13 cellular contexts compared by ENCODE assay signal in the genomic region with DNA sequence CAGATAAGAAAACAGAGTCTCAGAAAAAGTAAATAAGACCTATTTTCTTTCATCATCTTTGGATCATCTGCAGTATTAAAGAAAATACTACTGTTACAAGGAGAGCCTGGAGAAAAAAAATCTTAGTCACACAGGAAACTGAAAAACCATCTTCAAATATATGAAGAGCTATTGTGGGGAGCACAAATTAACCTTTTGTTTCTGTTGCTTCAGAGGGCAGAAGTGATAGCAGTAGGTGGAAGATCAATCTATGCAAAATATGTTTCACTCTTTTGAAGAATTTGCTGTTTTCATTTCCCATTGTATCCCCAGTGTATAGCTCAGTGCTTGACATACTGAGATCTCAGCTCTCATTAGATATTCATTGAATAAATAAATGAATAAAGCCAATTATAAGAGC. TPM values are rescaled to one million over a fixed set of nuclear protein-coding genes. Genes with fewer than 3 reads are reported as not detected.
A peak's percentile ranks its signal among the peaks of the same experiment; 100 is the strongest.
DNase-seq lines count a peak whose midpoint lies in the region; ATAC-seq and TF ChIP-seq lines count a peak whose summit lies in the region.
"Had no signal": no experiment of that assay in that cellular context is flagged by ENCODE, and none has a peak within 500 bp of the region (broad histone marks: within the 10 kb centered on the region; RNA-seq: fewer than 3 reads in every experiment).

No MANE protein-coding gene starts in this region.

- CTCF ChIA-PET in activated CD8-positive, alpha-beta T cell treated with anti-CD3 and anti-CD28 coated beads for 36 hours (lab: Charles Lee): interaction anchor here (0.9 to 5.7 kb wide), 6 partner anchors 13 to 244 kb away, joined by 3 to 50 read pairs (median 14); partner anchors contain the start of gene CEMIP2

- TF ChIP-seq POLR2A in testis (IDR thresholded peaks at IDR 0.05): no peak

- POLR2A ChIA-PET in activated CD8-positive, alpha-beta T cell treated with anti-CD3 and anti-CD28 coated beads for 36 hours (lab: Charles Lee): interaction anchor here (0.8 to 4.2 kb wide), 2 partner anchors 14 to 130 kb away, joined by 4 to 69 read pairs; partner anchors contain the start of genes ABHD17B, C9orf85 and CEMIP2

- DNase-seq in GM13976 (ENCODE audit: low spot score): peak; percentile 19
- no peak for DNase-seq in activated CD8-positive, alpha-beta T cell treated with anti-CD3 and anti-CD28 coated beads for 36 hours
- no peak for DNase-seq in iPS-NIHi7 (ENCODE audit: extremely low spot score)
- DNase-seq in superior temporal gyrus (ENCODE audit: extremely low spot score): no peak
- DNase-seq in NCI-H1417 (lab: John Stamatoyannopoulos, UW): no peak
- DNase-seq in testis: no peak
- DNase-seq: Karpas-422; mucosa of descending colon; stimulated activated CD4-positive, alpha-beta T cell treated with anti-CD3 and anti-CD28 coated beads, Interleukin-15, amount 100 ng/mL, for 24 hours had no signal

- H3K4me3 Mint-ChIP-seq in activated CD8-positive, alpha-beta T cell treated with anti-CD3 and anti-CD28 coated beads for 36 hours: peak overlapping the region; percentile 17

- in situ Hi-C loops in GM13976 (cut with MboI; ENCODE audit: low sequenced_read_pairs, unreplicated experiment): no loop called here

- peaks cover 51% of the 10 kb centered on the region for H3K4me1 Mint-ChIP-seq in activated CD8-positive, alpha-beta T cell treated with anti-CD3 and anti-CD28 coated beads for 36 hours (ENCODE audit: low read depth)

- H3K4me3 ChIP-seq in testis: no peak overlapping the region
- H3K4me3 ChIP-seq: cardiac muscle cell, mucosa of descending colon, thoracic aorta had no signal

- intact Hi-C loops in activated CD8-positive, alpha-beta T cell treated with anti-CD3 and anti-CD28 coated beads for 36 hours (cut with micrococcal nuclease): no loop called here
- intact Hi-C loops in testis (cut with DNase I; ENCODE audit: low total_unique reads): no loop called here

- no peak for TF ChIP-seq CTCF in GM13976 (IDR thresholded peaks at IDR 0.05; ENCODE audit: borderline replicate concordance, control extremely low read depth, extremely low read depth, insufficient read depth, missing control alignments)
- TF ChIP-seq CTCF in activated CD8-positive, alpha-beta T cell treated with anti-CD3 and anti-CD28 coated beads for 36 hours (IDR thresholded peaks at IDR 0.05): no peak
- no peak for TF ChIP-seq CTCF in testis (IDR thresholded peaks at IDR 0.05)

- ATAC-seq in GM19438 (IDR thresholded peaks at IDR 0.05; ENCODE audit: low read depth, unreplicated experiment): peak; percentile 71
- peak; percentile 73 for ATAC-seq in HG03025 (IDR thresholded peaks at IDR 0.05; ENCODE audit: low FRiP score, unreplicated experiment)
- ATAC-seq in activated CD8-positive, alpha-beta T cell treated with anti-CD3 and anti-CD28 coated beads for 36 hours: peak; percentile 43
- ATAC-seq: mucosa of descending colon had no signal

- H3K36me3 ChIP-seq in testis (ENCODE audit: low read depth, missing control alignments): no peaks in the 10 kb centered on the region
- H3K36me3 ChIP-seq: cardiac muscle cell, thoracic aorta had no signal

- no peaks in the 10 kb centered on the region for H3K27me3 ChIP-seq in testis
- H3K27me3 ChIP-seq: cardiac muscle cell had no signal

- H3K27ac Mint-ChIP-seq in activated CD8-positive, alpha-beta T cell treated with anti-CD3 and anti-CD28 coated beads for 36 hours: peak overlapping the region; percentile 97

- H3K27ac ChIP-seq in testis: no peak overlapping the region
- H3K27ac ChIP-seq: cardiac muscle cell, thoracic aorta had no signal

- peaks cover 8% of the 10 kb centered on the region for H3K36me3 Mint-ChIP-seq in activated CD8-positive, alpha-beta T cell treated with anti-CD3 and anti-CD28 coated beads for 36 hours (ENCODE audit: low read depth)

- H3K4me1 ChIP-seq in testis: no peaks in the 10 kb centered on the region

- H3K27me3 Mint-ChIP-seq in activated CD8-positive, alpha-beta T cell treated with anti-CD3 and anti-CD28 coated beads for 36 hours: no peaks in the 10 kb centered on the region

- H3K9me3 Mint-ChIP-seq in activated CD8-positive, alpha-beta T cell treated with anti-CD3 and anti-CD28 coated beads for 36 hours: peaks cover 7% of the 10 kb centered on the region

- no peaks in the 10 kb centered on the region for H3K9me3 ChIP-seq in testis
- H3K9me3 ChIP-seq: mucosa of descending colon, thoracic aorta had no signal

RNA-seq across cellular contexts. Expression of gene CEMIP2, which starts 13.1 kb away (rescaled TPM):
- 10 to 100 TPM; 58.7 to 63.5 TPM for total RNA-seq in activated CD8-positive, alpha-beta T cell treated with anti-CD3 and anti-CD28 coated beads for 36 hours
- 100 to 1,000 TPM; 109 to 146 TPM for total RNA-seq in testis
- polyA plus RNA-seq in testis (ENCODE audit: insufficient read depth, low read depth, low replicate concordance): 18.3 TPM
